ENCODE assay signal across 34 cellular contexts in genomic region chr3:2615080-2615479, GRCh38.
"Had no signal": no experiment of that assay in that cellular context is flagged by ENCODE, and none has a peak within 500 bp of the region (broad histone marks: within the 10 kb centered on the region; RNA-seq: fewer than 3 reads in every experiment).

No MANE protein-coding gene starts in this region.

- H3K36me3 ChIP-seq: MG63 had no signal

- H3K4me3 ChIP-seq: MG63 had no signal

- DNase-seq: Karpas-422, Kasumi-1, MG63, MM.1S, MV-4-11, NCI-H1048, NCI-H1092, NCI-H1092 treated with DMSO at 0.1 percent for 48 hours, NCI-H1105, NCI-H1105 treated with DMSO at 0.1 percent for 48 hours, NCI-H1417, NCI-H1417 treated with DMSO at 0.1 percent for 48 hours, NCI-H1436, NCI-H1436 treated with DMSO at 0.1 percent for 48 hours, NCI-H146, NCI-H1694, NCI-H1694 treated with DMSO at 0.1 percent for 48 hours, NCI-H187, NCI-H187 treated with DMSO at 0.1 percent for 48 hours, NCI-H1930, NCI-H2029, NCI-H2029 treated with DMSO at 0.1 percent for 48 hours, NCI-H2081, NCI-H2081 treated with DMSO at 0.1 percent for 48 hours, NCI-H2107, NCI-H2171, NCI-H2171 treated with DMSO at 0.1 percent for 48 hours, NCI-H2227 treated with DMSO at 0.1 percent for 48 hours, NCI-H226, NCI-H345, NCI-H446, NCI-H446 treated with DMSO at 0.1 percent for 48 hours, NCI-H510A, NCI-H510A treated with DMSO at 0.1 percent for 48 hours had no signal

- H3K9me3 ChIP-seq: MG63 had no signal

- H3K27me3 ChIP-seq: MG63 had no signal
